ENCODE assay signal across 12 cellular contexts in genomic region chr10:100506596-100507356, GRCh38.
DNase-seq lines count a peak whose midpoint lies in the region; ATAC-seq lines count a peak whose summit lies in the region.
"Had no signal": no experiment of that assay in that cellular context is flagged by ENCODE, and none has a peak within 500 bp of the region (broad histone marks: within the 10 kb centered on the region; RNA-seq: fewer than 3 reads in every experiment).

No MANE protein-coding gene starts in this region.

- no peak overlapping the region for H3K27ac ChIP-seq in substantia nigra (ENCODE audit: low read depth, low read length, poor library complexity, severe bottlenecking)
- H3K27ac ChIP-seq: 22Rv1, sigmoid colon had no signal

- DNase-seq in NK-92 treated with Interleukin-12 subunit alpha and Interleukin-12 subunit beta, amount 100 ng/mL, for 24 hours (lab: John Stamatoyannopoulos, UW), result peak; percentile 50
- DNase-seq in NK-92 (lab: John Stamatoyannopoulos, UW; ENCODE audit: unreplicated experiment) (no peak), HK-2 (ENCODE audit: unreplicated experiment) (peak; percentile 27), kidney tubule cell (ENCODE audit: low spot score) (peak; percentile 84), substantia nigra (lab: John Stamatoyannopoulos, UW) (no peak), NCI-H2081 treated with DMSO at 0.1 percent for 48 hours (lab: John Stamatoyannopoulos, UW) (no peak)
- peak; percentile 53 to 60 for DNase-seq in activated T-cell treated with anti-CD3 and anti-CD28 coated beads, Interleukin-2, amount 50 U/mL, for 48 hours
- DNase-seq: effector memory CD8-positive, alpha-beta T cell; KBM-7; sigmoid colon had no signal

- no peak for ATAC-seq in HG03342 (IDR thresholded peaks at IDR 0.05; ENCODE audit: unreplicated experiment)
- ATAC-seq: effector memory CD8-positive, alpha-beta T cell had no signal

Comparison
In these comparisons a context has a peak if more than half of its experiments do, and no peak if none do; other contexts are left out.
1. DNase-seq: peak in NK-92 treated with Interleukin-12 subunit alpha and Interleukin-12 subunit beta, amount 100 ng/mL, for 24 hours (single experiment), HK-2 (single experiment), activated T-cell treated with anti-CD3 and anti-CD28 coated beads, Interleukin-2, amount 50 U/mL, for 48 hours (2 of 2) and kidney tubule cell (single experiment); none in NK-92 (single experiment), substantia nigra (0 of 49) and NCI-H2081 treated with DMSO at 0.1 percent for 48 hours (single experiment).